10 cellular contexts compared by ENCODE assay signal in the genomic region with DNA sequence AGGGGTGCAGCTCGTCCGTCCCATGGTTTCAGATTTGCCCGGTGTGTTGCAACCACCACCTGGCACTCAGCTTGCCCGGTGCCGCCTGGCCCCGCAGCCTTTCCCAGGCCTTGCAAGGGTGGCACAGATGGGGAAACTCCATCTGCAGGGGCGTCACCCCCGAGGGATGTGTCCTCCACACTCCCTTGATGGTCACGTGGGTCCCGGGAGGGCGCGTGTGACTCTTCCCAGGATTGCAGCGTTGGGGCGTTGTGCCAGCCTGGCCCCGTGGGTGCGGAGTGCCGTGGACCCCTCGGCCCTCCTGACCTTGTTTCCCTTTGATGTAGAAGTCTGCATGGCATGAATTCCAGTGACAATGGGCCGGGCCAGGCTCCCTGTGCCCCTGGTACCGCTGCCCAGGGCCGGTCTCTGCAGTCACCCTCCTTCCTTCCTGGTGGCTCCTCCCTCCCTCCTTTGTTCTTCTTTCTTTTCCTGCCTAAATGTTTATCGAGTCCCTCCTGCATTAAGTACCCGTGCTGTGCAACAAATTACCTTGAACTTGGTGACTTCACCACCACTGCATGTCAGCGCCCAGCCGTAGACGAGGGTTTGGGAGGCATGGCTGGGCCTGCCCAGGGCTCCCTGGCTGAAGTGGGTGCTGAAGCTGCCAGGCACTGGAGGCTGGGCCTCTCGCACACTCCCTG. TPM values are rescaled to one million over a fixed set of nuclear protein-coding genes. Genes with fewer than 3 reads are reported as not detected.
DNase-seq lines count a peak whose midpoint lies in the region; ATAC-seq, FAIRE-seq and TF ChIP-seq lines count a peak whose summit lies in the region.
"Had no signal": no experiment of that assay in that cellular context is flagged by ENCODE, and none has a peak within 500 bp of the region (broad histone marks: within the 10 kb centered on the region; RNA-seq: fewer than 3 reads in every experiment).

No MANE protein-coding gene starts in this region.

- TF ChIP-seq CTCF in H1 (IDR thresholded peaks at IDR 0.05; ENCODE audit: control extremely low read depth in 1 of 3, insufficient read depth in 1 of 3, low read depth in 1 of 3, low read length in 3 of 3) (no peak), HFFc6 (IDR thresholded peaks at IDR 0.05) (no peak), neural progenitor cell (IDR thresholded peaks at IDR 0.05) (no peak)

- H3K4me1 Mint-ChIP-seq in HFFc6 (ENCODE audit: low read depth), result peaks cover 6% of the 10 kb centered on the region
- H3K4me1 Mint-ChIP-seq in neural progenitor cell, result peaks cover 9% of the 10 kb centered on the region

- no peak overlapping the region for H2BK5ac ChIP-seq in H1 (ENCODE audit: low read depth, low read length)

- no peak for TF ChIP-seq EP300 in H1 (IDR thresholded peaks at IDR 0.05; ENCODE audit: borderline replicate concordance in 1 of 2, low read depth in 2 of 2, low read length in 2 of 2)

- no peak overlapping the region for H4K5ac ChIP-seq in H1 (ENCODE audit: insufficient read length, low read depth, low read length)

- H3K4me3 Mint-ChIP-seq in HFFc6, result no peak overlapping the region
- no peak overlapping the region for H3K4me3 Mint-ChIP-seq in neural progenitor cell

- DNase-seq in H54 (ENCODE audit: insufficient read length, low spot score) (peak; percentile 63), NCI-H460 (ENCODE audit: extremely low read depth, low read depth) (peak; percentile 20), H1 (ENCODE audit: low read depth in 1 of 2, low spot score in 2 of 2) (no peak), HFFc6 (no peak), neural progenitor cell (ENCODE audit: low spot score) (no peak)
- DNase-seq: activated CD8-positive, alpha-beta memory T cell treated with anti-CD3 and anti-CD28 coated beads, Interleukin-2, amount 50 U/mL, for 4 hours had no signal

- H3F3A ChIP-seq in neural progenitor cell (ENCODE audit: low read depth), result peaks cover 9% of the 10 kb centered on the region

- H2BK15ac ChIP-seq in H1 (ENCODE audit: low read length), result 0 out of 2 replicates have a peak overlapping the region, but pooled peaks have one; percentile 31

- no peak overlapping the region for H3K23ac ChIP-seq in H1 (ENCODE audit: insufficient read length)

- no peak overlapping the region for H3K14ac ChIP-seq in H1 (ENCODE audit: insufficient read length)

- H3K27me3 ChIP-seq in H1 (replicated peaks in 1 of 4; ENCODE audit: control insufficient read depth in 3 of 4, extremely low read depth in 1 of 4, insufficient read depth in 3 of 4, low read length in 3 of 4) (no peaks in the 10 kb centered on the region), skeletal muscle tissue (ENCODE audit: control insufficient read depth in 3 of 3, insufficient read depth in 3 of 3, low read length in 3 of 3) (no peaks in the 10 kb centered on the region), neural progenitor cell (no peaks in the 10 kb centered on the region)

- H2BK20ac ChIP-seq in H1 (ENCODE audit: low read length), result no peak overlapping the region

- H3K4me2 ChIP-seq in H1 (ENCODE audit: insufficient read depth in 1 of 2, low read depth in 2 of 2, low read length in 2 of 2) (no peak overlapping the region), neural progenitor cell (no peak overlapping the region)

- H3K56ac ChIP-seq in H1 (replicated peaks; ENCODE audit: insufficient read length, low read depth, low read length), result no peak overlapping the region

- H3K27ac Mint-ChIP-seq in HFFc6 (no peak overlapping the region), neural progenitor cell (no peak overlapping the region)

- TF ChIP-seq RAD21 in H1 (IDR thresholded peaks at IDR 0.05 in 1 of 2, conservative IDR thresholded peaks at IDR 0.05 in 1 of 2; ENCODE audit: low read depth in 2 of 2, low read length in 2 of 2), result no peak

- H4K20me1 ChIP-seq in H1 (replicated peaks in 1 of 2; ENCODE audit: control insufficient read depth in 1 of 2, insufficient read depth in 2 of 2, low read length in 2 of 2), result peaks cover 0 to 2% of the 10 kb centered on the region in 2 experiments
- H4K20me1 ChIP-seq in neural progenitor cell (ENCODE audit: low read depth), result no peaks in the 10 kb centered on the region

- no peak overlapping the region for H3K4me3 ChIP-seq in H1 (ENCODE audit: extremely low read depth in 1 of 4, insufficient read depth in 2 of 4, low read depth in 3 of 4, low read length in 4 of 4)
- peak overlapping the region; percentile 14 to 61 (median 48) for H3K4me3 ChIP-seq in skeletal muscle tissue (ENCODE audit: low read length in 3 of 3)
- H3K4me3 ChIP-seq in neural progenitor cell, result no peak overlapping the region
- H3K4me3 ChIP-seq: GM12878 had no signal

- H2AK5ac ChIP-seq in H1 (ENCODE audit: low read depth, low read length), result peak overlapping the region; percentile 75; the same call in 1 of the 2 replicates

- peaks cover 2% of the 10 kb centered on the region; the same call in 1 of the 2 replicates for H3K23me2 ChIP-seq in H1 (ENCODE audit: low read depth, low read length)

- 92% methylated on average over 27 of the region's 27 CpGs; no CpG with 5 or more reads in 1 of the 2 experiments for WGBS in H1 (ENCODE audit: extremely low coverage in 1 of 2, insufficient coverage in 1 of 2, insufficient read length in 1 of 2, insufficient replicate concordance in 2 of 2, low coverage in 1 of 2, low lambda C conversion rate in 2 of 2, missing lambda C conversion rate in 1 of 2), 2 experiments

- FAIRE-seq in H54 (lab: Jason Lieb, UNC) (no peak), H1 (lab: Jason Lieb, UNC) (no peak)
- FAIRE-seq: GM12878 had no signal

- no peaks in the 10 kb centered on the region for H3K79me1 ChIP-seq in H1 (ENCODE audit: low read depth, low read length)

- H3K27ac ChIP-seq in H1 (ENCODE audit: low read depth, low read length), result no peak overlapping the region
- H3K27ac ChIP-seq in skeletal muscle tissue (ENCODE audit: low read depth, low read length), result no peak overlapping the region
- no peak overlapping the region for H3K27ac ChIP-seq in neural progenitor cell

- ATAC-seq in HG03108 (IDR thresholded peaks at IDR 0.05; ENCODE audit: unreplicated experiment) (no peak), HG03457 (IDR thresholded peaks at IDR 0.05; ENCODE audit: unreplicated experiment) (no peak)
- ATAC-seq: GM12878 had no signal

- H3K18ac ChIP-seq in H1 (ENCODE audit: extremely low read depth, low read length), result peak overlapping the region; percentile 19; the same call in 1 of the 2 replicates

- peaks cover 0 to 15% (median 12%) of the 10 kb centered on the region in 4 experiments; a peak in 6 of 7 replicates for H3K4me1 ChIP-seq in H1 (replicated peaks in 1 of 4; ENCODE audit: control insufficient read depth in 3 of 4, insufficient read depth in 4 of 4, low read length in 3 of 4)
- H3K4me1 ChIP-seq in skeletal muscle tissue (ENCODE audit: control insufficient read depth in 3 of 3, insufficient read depth in 3 of 3, low read length in 3 of 3), result peaks cover 19 to 24% (median 23%) of the 10 kb centered on the region in 3 donors
- H3K4me1 ChIP-seq in neural progenitor cell, result peaks cover 18% of the 10 kb centered on the region

- H2AFZ ChIP-seq in H1 (ENCODE audit: low read length), result no peak overlapping the region
- H2AFZ ChIP-seq in neural progenitor cell (replicated peaks), result no peak overlapping the region

- H3K9me3 Mint-ChIP-seq in HFFc6, result no peaks in the 10 kb centered on the region
- no peaks in the 10 kb centered on the region for H3K9me3 Mint-ChIP-seq in neural progenitor cell

- H4K91ac ChIP-seq in H1 (replicated peaks; ENCODE audit: insufficient read length, low read length), result peak overlapping the region; percentile 41

- POLR2A ChIA-PET in H1 (lab: Charles Lee; ENCODE audit: partially characterized antibody), result interaction anchor here (0.6 to 8.4 kb wide), 6 partner anchors 9 to 109 kb away, joined by 3 to 80 read pairs (median 3); partner anchors contain the start of gene RRP1

- peak overlapping the region; percentile 50; the same call in 1 of the 2 replicates for H2BK12ac ChIP-seq in H1 (ENCODE audit: low read depth, low read length)

- TF ChIP-seq POLR2A in H54 (IDR thresholded peaks at IDR 0.05; ENCODE audit: low read depth, low read length), result no peak
- TF ChIP-seq POLR2A in H1 (IDR thresholded peaks at IDR 0.05; ENCODE audit: control extremely low read depth in 1 of 2, low read depth in 2 of 2, low read length in 2 of 2), result no peak

- peak overlapping the region; percentile 21 for H3K4ac ChIP-seq in H1 (replicated peaks; ENCODE audit: insufficient read length, low read depth, low read length)

- H3K79me2 ChIP-seq in H1 (ENCODE audit: control insufficient read depth in 1 of 2, insufficient read depth in 2 of 2, low read length in 2 of 2) (no peaks in the 10 kb centered on the region), neural progenitor cell (ENCODE audit: low read depth) (no peaks in the 10 kb centered on the region)

- H3K36me3 ChIP-seq in H1 (ENCODE audit: control insufficient read depth in 2 of 4, insufficient read depth in 4 of 4, low read length in 3 of 4) (no peaks in the 10 kb centered on the region), skeletal muscle tissue (ENCODE audit: control insufficient read depth in 3 of 3, insufficient read depth in 3 of 3, low read length in 3 of 3) (no peaks in the 10 kb centered on the region), neural progenitor cell (no peaks in the 10 kb centered on the region)

- H3K36me3 Mint-ChIP-seq in HFFc6 (ENCODE audit: low read depth), result no peaks in the 10 kb centered on the region
- H3K36me3 Mint-ChIP-seq in neural progenitor cell, result no peaks in the 10 kb centered on the region

- H3K9ac ChIP-seq in H1 (replicated peaks in 1 of 4; ENCODE audit: extremely low read depth in 1 of 4, low read depth in 3 of 4, low read length in 3 of 4), result no peak overlapping the region
- H3K9ac ChIP-seq in skeletal muscle tissue (ENCODE audit: low read depth in 1 of 3, low read length in 3 of 3), result peak overlapping the region in 2 of 3 donors; percentile 43 to 64
- no peak overlapping the region for H3K9ac ChIP-seq in neural progenitor cell

- CTCF ChIA-PET in H1 (lab: Charles Lee; ENCODE audit: partially characterized antibody), result interaction anchor here (0.9 to 2.4 kb wide), 10 partner anchors 11 to 163 kb away, joined by 3 to 12 read pairs (median 4); no protein-coding TSS in a partner anchor

- no peak overlapping the region for H2BK120ac ChIP-seq in H1 (replicated peaks; ENCODE audit: low read depth, low read length)

- H4K8ac ChIP-seq in H1 (ENCODE audit: extremely low read depth, insufficient read depth, low read length), result peak overlapping the region; percentile 83; the same call in 1 of the 2 replicates

- H3K27me3 Mint-ChIP-seq in HFFc6 (ENCODE audit: insufficient read depth), result no peaks in the 10 kb centered on the region; the same call in none of the 2 replicates
- H3K27me3 Mint-ChIP-seq in neural progenitor cell (ENCODE audit: insufficient read depth, low read depth), result peaks cover 10% of the 10 kb centered on the region

- H3K9me3 ChIP-seq in H1 (ENCODE audit: insufficient read depth in 2 of 2, low read depth in 1 of 2, low read length in 1 of 2), result no peaks in the 10 kb centered on the region
- H3K9me3 ChIP-seq in skeletal muscle tissue (ENCODE audit: control insufficient read depth in 3 of 3, low read length in 3 of 3), result no peaks in the 10 kb centered on the region
- H3K9me3 ChIP-seq in neural progenitor cell (ENCODE audit: low read depth), result no peaks in the 10 kb centered on the region

RNA-seq across cellular contexts. Expression of gene RRP1, which starts 22.9 kb away (rescaled TPM):
- total RNA-seq in NCI-H460 (2014; rRNA removed; shearing (Covaris generic)), result 23.3 and 24.9 TPM in 2 replicates
- polyA plus RNA-seq in NCI-H460 (2014; cell fraction: nucleus; rRNA removed), result 61.0 and 63.8 TPM in 2 replicates
- 54.3 and 55.2 TPM in 2 replicates for total RNA-seq in H1 (2021; fragmentation: NEBNext Ultra II Directional; extraction: Animal tissue kit (Norgen Biotek cat#: 25700))
- polyA plus RNA-seq in H1 (2011; rRNA removed), result 11.6 and 22.8 TPM in 2 replicates
- 30.9 TPM for polyA plus RNA-seq in H1 (2011; cell fraction: cytosol; rRNA removed)
- 73.1 TPM for polyA plus RNA-seq in H1 (2011; cell fraction: nucleus; rRNA removed)
- polyA plus RNA-seq in H1 (2012, experiment 1 of 2), result 44.1 to 55.7 TPM (median 49.9 TPM) in 4 replicates
- polyA plus RNA-seq in H1 (2012, experiment 2 of 2), result 36.7 TPM
- 34.0 TPM for polyA plus RNA-seq in H1 (2013, experiment 1 of 2)
- polyA plus RNA-seq in H1 (2013, experiment 2 of 2), result 32.3 TPM
- polyA minus RNA-seq in H1 (2011; rRNA and poly(A)+ RNA removed), result 23.5 and 28.3 TPM in 2 replicates
- polyA minus RNA-seq in H1 (2011; cell fraction: cytosol; rRNA and poly(A)+ RNA removed), result 18.1 TPM
- polyA minus RNA-seq in H1 (2011; cell fraction: nucleus; rRNA and poly(A)+ RNA removed), result 53.8 TPM
- 10.4 TPM for total RNA-seq in skeletal muscle tissue
- total RNA-seq in HFFc6 (2021; fragmentation: NEBNext Ultra II Directional; extraction: Animal tissue kit (Norgen Biotek cat#: 25700)), result 10 to 100 TPM; 19.9 to 24.8 (median 23.0) TPM
- 18.4 and 32.5 TPM in 2 replicates for total RNA-seq in neural progenitor cell (ENCODE audit: low replicate concordance)

RNA-seq across cellular contexts. Expression of gene CSTB, which starts 36.2 kb away (rescaled TPM):
- 30.5 and 32.8 TPM in 2 replicates for total RNA-seq in NCI-H460 (2014; rRNA removed; shearing (Covaris generic))
- polyA plus RNA-seq in NCI-H460 (2014; cell fraction: nucleus; rRNA removed), result 6.6 and 11.9 TPM in 2 replicates
- total RNA-seq in H1 (2021; fragmentation: NEBNext Ultra II Directional; extraction: Animal tissue kit (Norgen Biotek cat#: 25700)), result 53.8 and 54.5 TPM in 2 replicates
- 63.1 and 64.1 TPM in 2 replicates for polyA plus RNA-seq in H1 (2011; rRNA removed)
- 51.1 TPM for polyA plus RNA-seq in H1 (2011; cell fraction: cytosol; rRNA removed)
- 43.7 TPM for polyA plus RNA-seq in H1 (2011; cell fraction: nucleus; rRNA removed)
- 74.6 to 90.9 TPM (median 78.1 TPM) in 4 replicates for polyA plus RNA-seq in H1 (2012, experiment 1 of 2)
- 68.8 TPM for polyA plus RNA-seq in H1 (2012, experiment 2 of 2)
- polyA plus RNA-seq in H1 (2013, experiment 1 of 2), result 121 TPM
- polyA plus RNA-seq in H1 (2013, experiment 2 of 2), result 128 TPM
- polyA minus RNA-seq in H1 (2011; rRNA and poly(A)+ RNA removed), result 31.5 and 33.0 TPM in 2 replicates
- 17.4 TPM for polyA minus RNA-seq in H1 (2011; cell fraction: cytosol; rRNA and poly(A)+ RNA removed)
- polyA minus RNA-seq in H1 (2011; cell fraction: nucleus; rRNA and poly(A)+ RNA removed), result 15.0 TPM
- total RNA-seq in skeletal muscle tissue (6.3 TPM), neural progenitor cell (ENCODE audit: low replicate concordance) (7.1 and 8.5 TPM in 2 replicates)
- total RNA-seq in HFFc6 (2021; fragmentation: NEBNext Ultra II Directional; extraction: Animal tissue kit (Norgen Biotek cat#: 25700)), result 10 to 100 TPM; 56.7 to 71.4 (median 66.9) TPM

RNA-seq across cellular contexts. Expression of gene AGPAT3, which starts 52.7 kb away (rescaled TPM):
- 27.5 and 29.3 TPM in 2 replicates for total RNA-seq in NCI-H460 (2014; rRNA removed; shearing (Covaris generic))
- polyA plus RNA-seq in NCI-H460 (2014; cell fraction: nucleus; rRNA removed), result 24.9 and 25.1 TPM in 2 replicates
- total RNA-seq in H1 (2021; fragmentation: NEBNext Ultra II Directional; extraction: Animal tissue kit (Norgen Biotek cat#: 25700)), result 5.8 and 5.9 TPM in 2 replicates
- polyA plus RNA-seq in H1 (2011; rRNA removed), result 6.7 and 7.3 TPM in 2 replicates
- polyA plus RNA-seq in H1 (2011; cell fraction: cytosol; rRNA removed), result 5.3 TPM
- 8.9 TPM for polyA plus RNA-seq in H1 (2011; cell fraction: nucleus; rRNA removed)
- polyA plus RNA-seq in H1 (2012, experiment 1 of 2), result 5.0 to 8.9 TPM (median 7.8 TPM) in 4 replicates
- 4.7 TPM for polyA plus RNA-seq in H1 (2012, experiment 2 of 2)
- polyA plus RNA-seq in H1 (2013, experiment 1 of 2), result 7.3 TPM
- 8.3 TPM for polyA plus RNA-seq in H1 (2013, experiment 2 of 2)
- polyA minus RNA-seq in H1 (2011; rRNA and poly(A)+ RNA removed), result 8.1 and 15.0 TPM in 2 replicates
- 8.5 TPM for polyA minus RNA-seq in H1 (2011; cell fraction: cytosol; rRNA and poly(A)+ RNA removed)
- 10.8 TPM for polyA minus RNA-seq in H1 (2011; cell fraction: nucleus; rRNA and poly(A)+ RNA removed)
- total RNA-seq in skeletal muscle tissue (16.7 TPM), neural progenitor cell (ENCODE audit: low replicate concordance) (7.8 and 8.7 TPM in 2 replicates)
- 100 to 1,000 TPM in 2 of 6 experiments, 10 to 100 TPM in 4; 94.6 to 114 (median 97.8) TPM for total RNA-seq in HFFc6 (2021; fragmentation: NEBNext Ultra II Directional; extraction: Animal tissue kit (Norgen Biotek cat#: 25700))

Comparison
In these comparisons a context has a peak if more than half of its experiments do, and no peak if none do; other contexts are left out.
1. DNase-seq: peak in H54 (single experiment) and NCI-H460 (single experiment); none in H1 (0 of 2), HFFc6 (single experiment) and neural progenitor cell (single experiment).
2. H3K4me3 ChIP-seq: peak in skeletal muscle tissue (3 of 3); none in H1 (0 of 4) and neural progenitor cell (single experiment).
3. H3K9ac ChIP-seq: peak in skeletal muscle tissue (2 of 3); none in H1 (0 of 4) and neural progenitor cell (single experiment).